Comparison of ENCODE assay signal across 8 cellular contexts in the genomic region with DNA sequence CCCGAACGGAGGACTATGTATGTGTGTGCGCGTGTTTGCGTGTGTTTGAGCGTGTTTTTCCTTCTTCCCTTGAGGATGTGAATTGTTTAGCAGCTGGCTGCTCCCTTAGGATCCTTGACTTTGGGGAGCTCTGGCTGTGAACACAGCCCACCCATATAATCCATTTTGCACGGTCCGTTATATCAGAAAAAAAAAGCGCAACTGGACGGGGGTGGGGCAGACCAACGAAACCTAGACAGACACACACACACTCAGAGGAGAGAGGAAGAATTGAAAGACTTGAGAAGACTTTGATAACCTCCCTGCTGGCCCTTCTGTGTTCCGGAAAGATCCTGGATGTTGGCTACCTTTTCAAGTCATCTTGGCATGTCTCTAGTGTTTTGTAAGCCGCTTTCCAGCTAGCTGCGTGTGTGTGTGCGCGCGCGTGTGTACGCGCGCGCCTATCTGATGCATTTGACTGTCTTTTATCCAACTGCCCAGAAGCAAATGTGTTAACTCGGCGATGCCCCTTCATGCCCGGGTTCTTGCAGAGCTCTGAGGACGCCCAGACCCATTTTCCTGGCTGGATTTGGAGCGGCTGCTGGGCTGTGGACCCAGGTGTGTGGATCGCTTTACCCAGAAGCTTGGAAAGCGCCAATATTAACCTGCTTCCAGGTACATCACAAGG. TPM values are rescaled to one million over a fixed set of nuclear protein-coding genes. Genes with fewer than 3 reads are reported as not detected.
DNase-seq lines count a peak whose midpoint lies in the region; ATAC-seq, FAIRE-seq and TF ChIP-seq lines count a peak whose summit lies in the region.

No MANE protein-coding gene starts in this region.

- no peak overlapping the region for H3K9ac ChIP-seq in kidney (ENCODE audit: low read length in 2 of 2)

- POLR2A ChIA-PET in CD4-positive, alpha-beta T cell (lab: Charles Lee): no interaction called here

- no peak for ATAC-seq in CD4-positive, alpha-beta T cell (ENCODE audit: poor library complexity)
- ATAC-seq in HG02588 (IDR thresholded peaks at IDR 0.05; ENCODE audit: unreplicated experiment): no peak
- ATAC-seq in HG03565 (IDR thresholded peaks at IDR 0.05; ENCODE audit: unreplicated experiment): no peak
- no peak for ATAC-seq in GM18858 (IDR thresholded peaks at IDR 0.05; ENCODE audit: unreplicated experiment)

- H3K9me3 ChIP-seq in CD4-positive, alpha-beta T cell (ENCODE audit: control insufficient read depth, low read length): no peaks in the 10 kb centered on the region
- no peaks in the 10 kb centered on the region for H3K9me3 ChIP-seq in kidney (ENCODE audit: control insufficient read depth in 1 of 2, low read length in 2 of 2)

- no peaks in the 10 kb centered on the region for H3K9me3 Mint-ChIP-seq in CD4-positive, alpha-beta T cell

- no peak for FAIRE-seq in kidney (lab: Jason Lieb, UNC)

- H3K4me1 ChIP-seq in kidney (ENCODE audit: control insufficient read depth in 1 of 2, insufficient read depth in 1 of 2, low read depth in 1 of 2, low read length in 2 of 2): peaks cover 0 to 10% of the 10 kb centered on the region in 2 donors

- DNase-seq in CD4-positive, alpha-beta T cell: no peak
- peak; percentile 23 to 54 for DNase-seq in Kasumi-1 (lab: John Stamatoyannopoulos, UW)
- DNase-seq in amniotic epithelial cell (ENCODE audit: low read depth): peak; percentile 32
- DNase-seq in kidney: peak; percentile 43
- peak in 4 of 49 donors; percentile 5 to 32 (median 17) for DNase-seq in substantia nigra (lab: John Stamatoyannopoulos, UW)

- no peaks in the 10 kb centered on the region for H3K36me3 Mint-ChIP-seq in CD4-positive, alpha-beta T cell (ENCODE audit: low read depth)

- H3K4me1 Mint-ChIP-seq in CD4-positive, alpha-beta T cell (ENCODE audit: low read depth): peaks cover 19% of the 10 kb centered on the region

- no peak overlapping the region for H3K27ac ChIP-seq in CD4-positive, alpha-beta T cell (ENCODE audit: low read depth, low read length)
- no peak overlapping the region for H3K27ac ChIP-seq in kidney (ENCODE audit: low read depth in 2 of 2, low read length in 2 of 2)
- peak overlapping the region; percentile 17 for H3K27ac ChIP-seq in substantia nigra (ENCODE audit: low read depth, low read length, poor library complexity, severe bottlenecking)

- peaks cover 73% of the 10 kb centered on the region for H3K27me3 ChIP-seq in CD4-positive, alpha-beta T cell (ENCODE audit: control insufficient read depth, insufficient read depth, low read length)

- no peak for TF ChIP-seq CTCF in CD4-positive, alpha-beta T cell (IDR thresholded peaks at IDR 0.05)
- no peak for TF ChIP-seq CTCF in kidney (IDR thresholded peaks at IDR 0.05; ENCODE audit: borderline replicate concordance, extremely low read depth, insufficient read depth)

- H3K27me3 Mint-ChIP-seq in CD4-positive, alpha-beta T cell: peaks cover 81% of the 10 kb centered on the region

- no peaks in the 10 kb centered on the region for H3K36me3 ChIP-seq in kidney (ENCODE audit: control insufficient read depth in 1 of 2, insufficient read depth in 2 of 2, low read length in 2 of 2)

- intact Hi-C loops in CD4-positive, alpha-beta T cell (cut with DNase I, micrococcal nuclease): no loop called here
- intact Hi-C loops in kidney (cut with DNase I): no loop called here

- H3K27ac Mint-ChIP-seq in CD4-positive, alpha-beta T cell: no peak overlapping the region

- peak overlapping the region; percentile 39 for H3K4me3 Mint-ChIP-seq in CD4-positive, alpha-beta T cell

- peak overlapping the region; percentile 53 to 58 for H3K4me3 ChIP-seq in kidney (ENCODE audit: low read length in 2 of 2)

- CTCF ChIA-PET in CD4-positive, alpha-beta T cell (lab: Charles Lee): no interaction called here

RNA-seq across cellular contexts. Expression of gene LRFN5, which starts 0.6 kb away (rescaled TPM):
- total RNA-seq in CD4-positive, alpha-beta T cell: not detected
- total RNA-seq in kidney: 1.5 TPM
- polyA plus RNA-seq in kidney (ENCODE audit: insufficient read depth, low read depth, low replicate concordance): 2.4 TPM

Comparison
In these comparisons a context has a peak if more than half of its experiments do, and no peak if none do; other contexts are left out.
1. DNase-seq: peak in Kasumi-1 (2 of 2), amniotic epithelial cell (single experiment) and kidney (single experiment); none in CD4-positive, alpha-beta T cell (0 of 10).